ENCODE assay signal across 29 cellular contexts in the genomic region with DNA sequence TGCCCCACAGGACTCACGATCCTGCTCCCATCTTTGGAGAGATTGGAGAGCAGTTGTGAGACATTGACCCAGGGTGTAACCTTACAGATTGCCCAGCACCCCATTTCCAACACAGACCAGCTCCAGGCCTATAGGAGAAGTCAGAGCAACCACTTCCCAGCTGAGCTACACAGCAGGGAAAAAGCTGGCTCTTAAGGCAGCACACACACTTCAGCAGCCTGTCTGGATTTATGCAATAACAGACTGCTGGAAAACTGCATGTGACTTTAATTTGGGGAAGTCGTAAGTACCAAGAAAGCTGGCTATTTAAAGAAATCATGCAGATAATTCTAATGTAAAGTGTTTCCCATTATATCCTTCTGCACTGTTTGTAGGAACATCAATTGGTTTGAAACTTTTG. TPM values are rescaled to one million over a fixed set of nuclear protein-coding genes. Genes with fewer than 3 reads are reported as not detected.
DNase-seq lines count a peak whose midpoint lies in the region; ATAC-seq, FAIRE-seq and TF ChIP-seq lines count a peak whose summit lies in the region.
"Had no signal": no experiment of that assay in that cellular context is flagged by ENCODE, and none has a peak within 500 bp of the region (broad histone marks: within the 10 kb centered on the region; RNA-seq: fewer than 3 reads in every experiment).

No MANE protein-coding gene starts in this region.

- H2BK5ac ChIP-seq in H1 (ENCODE audit: low read depth, low read length) = no peak overlapping the region

- TF ChIP-seq EP300 in H1 (IDR thresholded peaks at IDR 0.05; ENCODE audit: borderline replicate concordance in 1 of 2, low read depth in 2 of 2, low read length in 2 of 2) = no peak

- no peak for TF ChIP-seq RAD21 in H1 (IDR thresholded peaks at IDR 0.05 in 1 of 2, conservative IDR thresholded peaks at IDR 0.05 in 1 of 2; ENCODE audit: low read depth in 2 of 2, low read length in 2 of 2)

- CTCF ChIA-PET in H1 (lab: Charles Lee; ENCODE audit: partially characterized antibody) = interaction anchor here (0.8 to 6.4 kb wide), 6 partner anchors 14 to 94 kb away, joined by 3 to 33 read pairs (median 4); no protein-coding TSS in a partner anchor
- CTCF ChIA-PET in CD4-positive, alpha-beta T cell (lab: Charles Lee) = no interaction called here

- H3K9me3 Mint-ChIP-seq in CD4-positive, alpha-beta T cell = no peaks in the 10 kb centered on the region
- H3K9me3 Mint-ChIP-seq: activated CD4-positive, alpha-beta T cell treated with anti-CD3 and anti-CD28 coated beads, Interleukin-2, amount 10 ng/mL, durations not matched to agents 7 days and 5 days; H9; neural crest cell; type B pancreatic cell had no signal

- H3K4me1 Mint-ChIP-seq in CD4-positive, alpha-beta T cell (ENCODE audit: low read depth) = peaks cover 4% of the 10 kb centered on the region
- H3K4me1 Mint-ChIP-seq: activated CD4-positive, alpha-beta T cell treated with anti-CD3 and anti-CD28 coated beads, Interleukin-2, amount 10 ng/mL, durations not matched to agents 7 days and 5 days; CD8-positive, alpha-beta memory T cell; neural crest cell had no signal

- H4K20me1 ChIP-seq in H1 (replicated peaks in 1 of 2; ENCODE audit: control insufficient read depth in 1 of 2, insufficient read depth in 2 of 2, low read length in 2 of 2) = no peaks in the 10 kb centered on the region

- peaks cover 4% of the 10 kb centered on the region for H3K27me3 Mint-ChIP-seq in CD4-positive, alpha-beta T cell
- H3K27me3 Mint-ChIP-seq: activated CD4-positive, alpha-beta T cell treated with anti-CD3 and anti-CD28 coated beads, Interleukin-2, amount 10 ng/mL, durations not matched to agents 7 days and 5 days; activated naive CD8-positive, alpha-beta T cell had no signal

- H3K23me2 ChIP-seq in H1 (ENCODE audit: low read depth, low read length) = peaks cover under 1% of the 10 kb centered on the region; the same call in 1 of the 2 replicates

- no peaks in the 10 kb centered on the region for H3K9me3 ChIP-seq in left ventricle myocardium inferior (replicated peaks)
- H3K9me3 ChIP-seq in H1 (ENCODE audit: insufficient read depth in 2 of 2, low read depth in 1 of 2, low read length in 1 of 2) = no peaks in the 10 kb centered on the region
- H3K9me3 ChIP-seq in small intestine (ENCODE audit: control insufficient read depth, low read depth) = no peaks in the 10 kb centered on the region
- H3K9me3 ChIP-seq in CD4-positive, alpha-beta T cell (ENCODE audit: control insufficient read depth, low read length) = no peaks in the 10 kb centered on the region
- H3K9me3 ChIP-seq: A549, ovary, Peyer's patch had no signal

- H3K4me3 ChIP-seq in left ventricle myocardium inferior (no peak overlapping the region), H1 (ENCODE audit: extremely low read depth in 1 of 4, insufficient read depth in 2 of 4, low read depth in 3 of 4, low read length in 4 of 4) (no peak overlapping the region), small intestine (ENCODE audit: low read depth in 1 of 2, low read length in 2 of 2) (no peak overlapping the region)
- H3K4me3 ChIP-seq: A549, ovary, Peyer's patch had no signal

- H3K23ac ChIP-seq in H1 (ENCODE audit: insufficient read length) = no peak overlapping the region

- no peaks in the 10 kb centered on the region for H3K79me2 ChIP-seq in H1 (ENCODE audit: control insufficient read depth in 1 of 2, insufficient read depth in 2 of 2, low read length in 2 of 2)

- H3K18ac ChIP-seq in H1 (ENCODE audit: extremely low read depth, low read length) = no peak overlapping the region

- H3K27me3 ChIP-seq in left ventricle myocardium inferior (ENCODE audit: low read depth) (peaks cover 34% of the 10 kb centered on the region), H1 (replicated peaks in 1 of 4; ENCODE audit: control insufficient read depth in 3 of 4, extremely low read depth in 1 of 4, insufficient read depth in 3 of 4, low read length in 3 of 4) (no peaks in the 10 kb centered on the region), small intestine (ENCODE audit: control insufficient read depth in 2 of 2, insufficient read depth in 2 of 2, low read length in 2 of 2) (no peaks in the 10 kb centered on the region)
- no peaks in the 10 kb centered on the region for H3K27me3 ChIP-seq in CD4-positive, alpha-beta T cell (ENCODE audit: control insufficient read depth, insufficient read depth, low read length)
- H3K27me3 ChIP-seq: ovary, Peyer's patch had no signal

- no peak overlapping the region for H2BK120ac ChIP-seq in H1 (replicated peaks; ENCODE audit: low read depth, low read length)

- H3K14ac ChIP-seq in H1 (ENCODE audit: insufficient read length) = no peak overlapping the region

- H3K27ac Mint-ChIP-seq in CD4-positive, alpha-beta T cell = no peak overlapping the region
- H3K27ac Mint-ChIP-seq: activated CD4-positive, alpha-beta T cell treated with anti-CD3 and anti-CD28 coated beads, Interleukin-2, amount 10 ng/mL, durations not matched to agents 7 days and 5 days; activated naive CD8-positive, alpha-beta T cell; CD8-positive, alpha-beta memory T cell; H9; type B pancreatic cell had no signal

- no peak overlapping the region for H2BK12ac ChIP-seq in H1 (ENCODE audit: low read depth, low read length)

- no peaks in the 10 kb centered on the region for H3K36me3 Mint-ChIP-seq in CD4-positive, alpha-beta T cell (ENCODE audit: low read depth)
- H3K36me3 Mint-ChIP-seq: activated naive CD8-positive, alpha-beta T cell; type B pancreatic cell had no signal

- peak overlapping the region; percentile 83; the same call in 1 of the 2 replicates for H2BK20ac ChIP-seq in H1 (ENCODE audit: low read length)

- no peak for TF ChIP-seq CTCF in left ventricle myocardium inferior (IDR thresholded peaks at IDR 0.05; ENCODE audit: borderline replicate concordance)
- no peak for TF ChIP-seq CTCF in H1 (IDR thresholded peaks at IDR 0.05; ENCODE audit: control extremely low read depth in 1 of 3, insufficient read depth in 1 of 3, low read depth in 1 of 3, low read length in 3 of 3)
- TF ChIP-seq CTCF in CD4-positive, alpha-beta T cell (IDR thresholded peaks at IDR 0.05) = no peak

- no peaks in the 10 kb centered on the region for H3K79me1 ChIP-seq in H1 (ENCODE audit: low read depth, low read length)

- no peak overlapping the region for H3K4me2 ChIP-seq in H1 (ENCODE audit: insufficient read depth in 1 of 2, low read depth in 2 of 2, low read length in 2 of 2)
- H3K4me2 ChIP-seq: A549 had no signal

- no peak overlapping the region for H4K91ac ChIP-seq in H1 (replicated peaks; ENCODE audit: insufficient read length, low read length)

- DNase-seq in left ventricle myocardium superior (no peak), left ventricle myocardium inferior (no peak), NOMO-1 treated with dmso at 0.1 percent for 144 hours (lab: John Stamatoyannopoulos, UW; ENCODE audit: unreplicated experiment) (peak; percentile 11), H1 (ENCODE audit: low read depth in 1 of 2, low spot score in 2 of 2) (no peak), small intestine (no peak), NCI-H2171 treated with DMSO at 0.1 percent for 48 hours (lab: John Stamatoyannopoulos, UW) (no peak)
- DNase-seq in CD4-positive, alpha-beta T cell = no peak
- DNase-seq: activated CD4-positive, alpha-beta T cell treated with anti-CD3 and anti-CD28 coated beads, Interleukin-2, amount 10 ng/mL, durations not matched to agents 7 days and 5 days; aorta; CD8-positive, alpha-beta memory T cell; DMS 273 treated with DMSO at 0.1 percent for 48 hours; effector CD4-positive, alpha-beta T cell; EL; H9; NCI-H1092 treated with DMSO at 0.1 percent for 48 hours; NCI-H1694 treated with DMSO at 0.1 percent for 48 hours; NCI-H2171; NCI-H510A treated with DMSO at 0.1 percent for 48 hours; ovary; Peyer's patch; SHP77 treated with DMSO at 0.1 percent for 48 hours; stimulated activated naive CD4-positive, alpha-beta T cell had no signal

- intact Hi-C loops in left ventricle myocardium superior (cut with micrococcal nuclease) = no loop called here
- intact Hi-C loops in left ventricle myocardium inferior (cut with micrococcal nuclease) = no loop called here
- intact Hi-C loops in CD4-positive, alpha-beta T cell (cut with DNase I, micrococcal nuclease) = loop anchor here in 1 of 2 experiments (2.0 kb wide), 1 partner anchor 22 kb away; no protein-coding TSS in a partner anchor

- no peak for TF ChIP-seq POLR2A in H1 (IDR thresholded peaks at IDR 0.05; ENCODE audit: control extremely low read depth in 1 of 2, low read depth in 2 of 2, low read length in 2 of 2)

- no peak overlapping the region for H3K4me3 Mint-ChIP-seq in CD4-positive, alpha-beta T cell
- H3K4me3 Mint-ChIP-seq: activated CD4-positive, alpha-beta T cell treated with anti-CD3 and anti-CD28 coated beads, Interleukin-2, amount 10 ng/mL, durations not matched to agents 7 days and 5 days; activated naive CD8-positive, alpha-beta T cell; CD8-positive, alpha-beta memory T cell; H9; neural crest cell; type B pancreatic cell had no signal

- H2AK5ac ChIP-seq in H1 (ENCODE audit: low read depth, low read length) = no peak overlapping the region

- no peak overlapping the region for H3K9ac ChIP-seq in H1 (replicated peaks in 1 of 4; ENCODE audit: extremely low read depth in 1 of 4, low read depth in 3 of 4, low read length in 3 of 4)

- WGBS in H1 (ENCODE audit: extremely low coverage in 1 of 2, insufficient coverage in 1 of 2, insufficient read length in 1 of 2, insufficient replicate concordance in 2 of 2, low coverage in 1 of 2, low lambda C conversion rate in 2 of 2, missing lambda C conversion rate in 1 of 2), 2 experiments = 70% methylated on average over 2 of the region's 2 CpGs; no CpG with 5 or more reads in 1 of the 2 experiments
- 59 to 65% (median 63%) methylated on average over 2 of the region's 2 CpGs for WGBS in small intestine, 3 donors

- peak; percentile 22 for ATAC-seq in left ventricle myocardium superior
- no peak for ATAC-seq in GM21515 (IDR thresholded peaks at IDR 0.05; ENCODE audit: unreplicated experiment)
- ATAC-seq in CD4-positive, alpha-beta T cell (ENCODE audit: poor library complexity) = no peak
- ATAC-seq: A549 had no signal

- no peak overlapping the region for H4K8ac ChIP-seq in H1 (ENCODE audit: extremely low read depth, insufficient read depth, low read length)

- POLR2A ChIA-PET in H1 (lab: Charles Lee; ENCODE audit: partially characterized antibody) = no interaction called here
- POLR2A ChIA-PET in CD4-positive, alpha-beta T cell (lab: Charles Lee) = interaction anchor here (3.5 kb wide), 1 partner anchor 20 kb away, joined by 25 read pairs; no protein-coding TSS in a partner anchor

- no peak overlapping the region for H3K27ac ChIP-seq in left ventricle myocardium inferior (replicated peaks)
- no peak overlapping the region for H3K27ac ChIP-seq in H1 (ENCODE audit: low read depth, low read length)
- H3K27ac ChIP-seq in small intestine (ENCODE audit: low read depth in 1 of 2, low read length in 1 of 2) = no peak overlapping the region
- H3K27ac ChIP-seq in CD4-positive, alpha-beta T cell (ENCODE audit: low read depth, low read length) = no peak overlapping the region
- H3K27ac ChIP-seq: A549, ovary, Peyer's patch had no signal

- FAIRE-seq in H1 (lab: Jason Lieb, UNC) (no peak), small intestine (lab: Jason Lieb, UNC) (no peak)
- FAIRE-seq: A549, bronchial epithelial cell, colon had no signal

- no peak overlapping the region for H3K4ac ChIP-seq in H1 (replicated peaks; ENCODE audit: insufficient read length, low read depth, low read length)

- no peak overlapping the region for H4K5ac ChIP-seq in H1 (ENCODE audit: insufficient read length, low read depth, low read length)

- no peaks in the 10 kb centered on the region for H3K36me3 ChIP-seq in left ventricle myocardium inferior
- H3K36me3 ChIP-seq in H1 (ENCODE audit: control insufficient read depth in 2 of 4, insufficient read depth in 4 of 4, low read length in 3 of 4) = no peaks in the 10 kb centered on the region
- H3K36me3 ChIP-seq in small intestine (ENCODE audit: control insufficient read depth in 2 of 2, insufficient read depth in 2 of 2, low read length in 2 of 2) = no peaks in the 10 kb centered on the region
- H3K36me3 ChIP-seq: ovary, Peyer's patch had no signal

- no peak overlapping the region for H3K56ac ChIP-seq in H1 (replicated peaks; ENCODE audit: insufficient read length, low read depth, low read length)

- H2AFZ ChIP-seq in H1 (ENCODE audit: low read length) = no peak overlapping the region

- H2BK15ac ChIP-seq in H1 (ENCODE audit: low read length) = no peak overlapping the region

- H3K4me1 ChIP-seq in left ventricle myocardium inferior (no peaks in the 10 kb centered on the region), H1 (replicated peaks in 1 of 4; ENCODE audit: control insufficient read depth in 3 of 4, insufficient read depth in 4 of 4, low read length in 3 of 4) (peaks cover 0 to 4% (median 0%) of the 10 kb centered on the region in 4 experiments; a peak in 3 of 7 replicates), small intestine (ENCODE audit: control insufficient read depth in 2 of 2, insufficient read depth in 1 of 2, low read depth in 1 of 2, low read length in 1 of 2) (no peaks in the 10 kb centered on the region)
- H3K4me1 ChIP-seq: Peyer's patch had no signal

RNA-seq across cellular contexts. Expression of a gene that starts 30.8 kb away (rescaled TPM):
- 0.22 TPM for total RNA-seq in left ventricle myocardium superior
- 0.41 TPM for total RNA-seq in left ventricle myocardium inferior
- total RNA-seq in H1 (2021; fragmentation: NEBNext Ultra II Directional; extraction: Animal tissue kit (Norgen Biotek cat#: 25700)) = 0.23 and 0.35 TPM in 2 replicates
- 0.35 and 0.58 TPM in 2 replicates for polyA plus RNA-seq in H1 (2011; rRNA removed)
- 0.28 TPM for polyA plus RNA-seq in H1 (2011; cell fraction: cytosol; rRNA removed)
- polyA plus RNA-seq in H1 (2011; cell fraction: nucleus; rRNA removed) = 0.37 TPM
- 0.12 to 0.30 TPM (median 0.25 TPM) in 4 replicates for polyA plus RNA-seq in H1 (2012, experiment 1 of 2)
- polyA plus RNA-seq in H1 (2012, experiment 2 of 2) = 0.16 TPM
- polyA plus RNA-seq in H1 (2013, experiment 1 of 2) = 0.14 TPM
- 0.15 TPM for polyA plus RNA-seq in H1 (2013, experiment 2 of 2)
- polyA minus RNA-seq in H1 (2011; rRNA and poly(A)+ RNA removed) = 0.13 TPM in 1 of 2 replicates, not detected in the other
- 0.81 TPM for polyA minus RNA-seq in H1 (2011; cell fraction: cytosol; rRNA and poly(A)+ RNA removed)
- 0.40 TPM for polyA minus RNA-seq in H1 (2011; cell fraction: nucleus; rRNA and poly(A)+ RNA removed)
- under 1 TPM in 1 of 3 donors, not detected in 2; 0.79 TPM for polyA plus RNA-seq in small intestine
- total RNA-seq in CD4-positive, alpha-beta T cell = 10 to 100 TPM; 12.5 to 12.7 TPM
- total RNA-seq: H9 had no signal
